ENCODE assay signal across 17 cellular contexts in the genomic region with DNA sequence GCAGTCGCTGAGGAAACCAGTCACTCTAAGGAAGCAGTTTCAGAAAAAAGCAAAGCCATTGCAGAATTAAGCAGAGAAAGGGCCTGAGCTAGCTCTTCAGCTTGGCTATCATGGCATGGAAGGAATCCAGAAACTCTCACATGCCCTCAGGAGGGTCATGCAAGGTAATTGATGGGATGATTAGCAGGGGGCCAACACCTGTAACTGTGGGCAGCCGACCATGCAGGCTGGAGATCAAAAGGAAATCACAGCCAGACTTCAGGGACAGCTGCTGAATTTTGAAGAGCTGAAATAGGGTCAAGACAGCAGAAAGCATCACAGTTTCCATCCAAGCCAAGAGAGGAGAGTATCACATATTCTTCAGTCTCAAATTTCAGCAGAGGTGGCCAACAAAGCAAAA.
"Had no signal": no experiment of that assay in that cellular context is flagged by ENCODE, and none has a peak within 500 bp of the region (broad histone marks: within the 10 kb centered on the region; RNA-seq: fewer than 3 reads in every experiment).

No MANE protein-coding gene starts in this region.

- H3K36me3 ChIP-seq: ascending aorta, sigmoid colon, spleen, suprapubic skin had no signal

- H3K4me1 ChIP-seq: ascending aorta, sigmoid colon, spleen, suprapubic skin had no signal

- DNase-seq: activated CD4-positive, alpha-beta T cell treated with anti-CD3 and anti-CD28 coated beads for 1 hour; activated CD4-positive, alpha-beta T cell treated with anti-CD3 and anti-CD28 coated beads, Interleukin-2, amount 50 U/mL, for 48 hours; activated naive CD4-positive, alpha-beta T cell treated with anti-CD3 and anti-CD28 coated beads, Interleukin-2, amount 10 ng/mL, durations not matched to agents 7 days and 5 days; dorsolateral prefrontal cortex; hippocampal formation; kidney glomerular epithelial cell; sigmoid colon; spleen; T-helper 9 cell; trophoblast cell had no signal

- H3K9me3 ChIP-seq: ascending aorta, sigmoid colon, spleen, suprapubic skin had no signal

- FAIRE-seq: bronchial epithelial cell, endometrium had no signal

- H3K4me1 Mint-ChIP-seq: activated naive CD4-positive, alpha-beta T cell treated with anti-CD3 and anti-CD28 coated beads, Interleukin-2, amount 10 ng/mL, durations not matched to agents 7 days and 5 days had no signal

- H3K27me3 ChIP-seq: ascending aorta, dorsolateral prefrontal cortex, sigmoid colon, spleen, suprapubic skin had no signal

- H3K36me3 Mint-ChIP-seq: activated naive CD4-positive, alpha-beta T cell treated with anti-CD3 and anti-CD28 coated beads, Interleukin-2, amount 10 ng/mL, durations not matched to agents 7 days and 5 days had no signal

- H3K27ac ChIP-seq: ascending aorta, dorsolateral prefrontal cortex, sigmoid colon, spleen, suprapubic skin had no signal

- ATAC-seq: esophagus mucosa had no signal

- H3K27ac Mint-ChIP-seq: activated naive CD4-positive, alpha-beta T cell treated with anti-CD3 and anti-CD28 coated beads, Interleukin-2, amount 10 ng/mL, durations not matched to agents 7 days and 5 days; nephron; stimulated activated naive CD8-positive, alpha-beta T cell treated with anti-CD3 and anti-CD28 coated beads, Interleukin-15, Interleukin-2, amounts not matched to agents 100 ng/mL and 50 ng/mL, for 24 hours had no signal

- H3K9me3 Mint-ChIP-seq: activated naive CD4-positive, alpha-beta T cell treated with anti-CD3 and anti-CD28 coated beads, Interleukin-2, amount 10 ng/mL, durations not matched to agents 7 days and 5 days; nephron; stimulated activated naive CD8-positive, alpha-beta T cell treated with anti-CD3 and anti-CD28 coated beads, Interleukin-15, Interleukin-2, amounts not matched to agents 100 ng/mL and 50 ng/mL, for 24 hours had no signal

- H3K4me3 ChIP-seq: ascending aorta, dorsolateral prefrontal cortex, sigmoid colon, spleen, suprapubic skin had no signal

- H3K4me3 Mint-ChIP-seq: activated naive CD4-positive, alpha-beta T cell treated with anti-CD3 and anti-CD28 coated beads, Interleukin-2, amount 10 ng/mL, durations not matched to agents 7 days and 5 days; nephron; stimulated activated naive CD8-positive, alpha-beta T cell treated with anti-CD3 and anti-CD28 coated beads, Interleukin-15, Interleukin-2, amounts not matched to agents 100 ng/mL and 50 ng/mL, for 24 hours had no signal

- H3K27me3 Mint-ChIP-seq: activated naive CD4-positive, alpha-beta T cell treated with anti-CD3 and anti-CD28 coated beads, Interleukin-2, amount 10 ng/mL, durations not matched to agents 7 days and 5 days; stimulated activated naive CD8-positive, alpha-beta T cell treated with anti-CD3 and anti-CD28 coated beads, Interleukin-15, Interleukin-2, amounts not matched to agents 100 ng/mL and 50 ng/mL, for 24 hours had no signal
